Comparison of ENCODE assay signal across 12 cellular contexts in genomic region chr19:51064534-51065220, GRCh38. TPM values are rescaled to one million over a fixed set of nuclear protein-coding genes. Genes with fewer than 3 reads are reported as not detected.
A peak's percentile ranks its signal among the peaks of the same experiment; 100 is the strongest.
DNase-seq lines count a peak whose midpoint lies in the region; ATAC-seq and TF ChIP-seq lines count a peak whose summit lies in the region.
"Had no signal": no experiment of that assay in that cellular context is flagged by ENCODE, and none has a peak within 500 bp of the region (broad histone marks: within the 10 kb centered on the region; RNA-seq: fewer than 3 reads in every experiment).

Gene KLK13 (minus strand): TSS chr19:51065092. CDS start chr19:51065067, 25 bp downstream.

- H3K27ac Mint-ChIP-seq in stimulated activated effector memory CD8-positive, alpha-beta T cell treated with anti-CD3 and anti-CD28 coated beads, Interleukin-12 subunit alpha, Interleukin-12 subunit beta, amount 100 ng/mL, for 72 hours, result no peak within 1 kb of the TSS
- H3K27ac Mint-ChIP-seq: activated naive CD8-positive, alpha-beta T cell treated with anti-CD3 and anti-CD28 coated beads, Interleukin-2, amount 10 ng/mL, durations not matched to agents 7 days and 5 days had no signal

- H3K9me3 ChIP-seq in body of pancreas, result no peaks in the 10 kb centered on the region
- H3K9me3 ChIP-seq: SJSA1 had no signal

- H3K9me3 Mint-ChIP-seq in stimulated activated effector memory CD8-positive, alpha-beta T cell treated with anti-CD3 and anti-CD28 coated beads, Interleukin-12 subunit alpha, Interleukin-12 subunit beta, amount 100 ng/mL, for 72 hours, result no peaks in the 10 kb centered on the region
- H3K9me3 Mint-ChIP-seq: activated naive CD8-positive, alpha-beta T cell treated with anti-CD3 and anti-CD28 coated beads, Interleukin-2, amount 10 ng/mL, durations not matched to agents 7 days and 5 days had no signal

- peak within 1 kb of the TSS; percentile 20 for H3K4me3 Mint-ChIP-seq in stimulated activated effector memory CD8-positive, alpha-beta T cell treated with anti-CD3 and anti-CD28 coated beads, Interleukin-12 subunit alpha, Interleukin-12 subunit beta, amount 100 ng/mL, for 72 hours
- H3K4me3 Mint-ChIP-seq: activated naive CD8-positive, alpha-beta T cell treated with anti-CD3 and anti-CD28 coated beads, Interleukin-2, amount 10 ng/mL, durations not matched to agents 7 days and 5 days had no signal

- H3K4me3 ChIP-seq in body of pancreas, result no peak within 1 kb of the TSS
- H3K4me3 ChIP-seq: GM12878, SJSA1 had no signal

- H3K36me3 Mint-ChIP-seq in stimulated activated effector memory CD8-positive, alpha-beta T cell treated with anti-CD3 and anti-CD28 coated beads, Interleukin-12 subunit alpha, Interleukin-12 subunit beta, amount 100 ng/mL, for 72 hours, result no peaks in the 10 kb centered on the region
- H3K36me3 Mint-ChIP-seq: activated naive CD8-positive, alpha-beta T cell treated with anti-CD3 and anti-CD28 coated beads, Interleukin-2, amount 10 ng/mL, durations not matched to agents 7 days and 5 days had no signal

- no peak for TF ChIP-seq POLR2A in body of pancreas (IDR thresholded peaks at IDR 0.05)

- peak; percentile 78 for ATAC-seq in body of pancreas
- ATAC-seq in stimulated activated effector memory CD8-positive, alpha-beta T cell treated with anti-CD3 and anti-CD28 coated beads, Interleukin-12 subunit alpha, Interleukin-12 subunit beta, amount 100 ng/mL, for 72 hours, result no peak
- ATAC-seq: GM12878 had no signal

- no peaks in the 10 kb centered on the region for H3K4me1 Mint-ChIP-seq in stimulated activated effector memory CD8-positive, alpha-beta T cell treated with anti-CD3 and anti-CD28 coated beads, Interleukin-12 subunit alpha, Interleukin-12 subunit beta, amount 100 ng/mL, for 72 hours

- H3K27me3 ChIP-seq in body of pancreas, result no peaks in the 10 kb centered on the region

- H3K27ac ChIP-seq in body of pancreas, result peak within 1 kb of the TSS in 2 of 4 donors; percentile 41 to 63
- H3K27ac ChIP-seq: SJSA1 had no signal

- intact Hi-C loops in body of pancreas (cut with DNase I), result no loop called here

- DNase-seq in HK-2 (ENCODE audit: unreplicated experiment), result peak; percentile 27
- peak; percentile 63 to 87 (median 78) for DNase-seq in body of pancreas
- DNase-seq in islet precursor cell, result peak; percentile 78
- no peak for DNase-seq in stimulated activated effector memory CD8-positive, alpha-beta T cell treated with anti-CD3 and anti-CD28 coated beads, Interleukin-12 subunit alpha, Interleukin-12 subunit beta, amount 100 ng/mL, for 72 hours (ENCODE audit: low spot score in 2 of 2)
- DNase-seq in G401 (ENCODE audit: low spot score), result no peak
- no peak for DNase-seq in NCI-H69 (lab: John Stamatoyannopoulos, UW)
- DNase-seq in T-helper 9 cell, result no peak
- DNase-seq: activated naive CD8-positive, alpha-beta T cell treated with anti-CD3 and anti-CD28 coated beads, Interleukin-2, amount 10 ng/mL, durations not matched to agents 7 days and 5 days; MM.1S had no signal

- no peaks in the 10 kb centered on the region for H3K36me3 ChIP-seq in body of pancreas (replicated peaks in 1 of 2; ENCODE audit: insufficient read depth in 1 of 2, low read depth in 2 of 2)
- H3K36me3 ChIP-seq: SJSA1 had no signal

- peaks cover 20% of the 10 kb centered on the region for H3K4me1 ChIP-seq in body of pancreas
- H3K4me1 ChIP-seq: SJSA1 had no signal

- 17 to 54% methylated on average over 16 to 32 of the region's 38 CpGs for WGBS in body of pancreas, 2 donors

- TF ChIP-seq CTCF in body of pancreas (IDR thresholded peaks at IDR 0.05), result no peak

- in situ Hi-C loops in G401 (cut with HindIII; ENCODE audit: low sequenced_read_pairs), result no loop called here

RNA-seq across cellular contexts. Expression of gene KLK13, which starts in this region (rescaled TPM):
- 10 to 100 TPM in 1 of 2 donors, under 1 TPM in 1; 0.52 to 31.6 TPM for total RNA-seq in body of pancreas
- not detected in 2 replicates for total RNA-seq in G401 (2014; rRNA removed; shearing (Covaris generic))
- total RNA-seq: activated naive CD8-positive, alpha-beta T cell treated with anti-CD3 and anti-CD28 coated beads, Interleukin-2, amount 10 ng/mL, durations not matched to agents 7 days and 5 days; GM12878; lung microvascular endothelial cell; SJSA1 had no signal

Comparison
In these comparisons a context has a peak if more than half of its experiments do, and no peak if none do; other contexts are left out.
1. DNase-seq: peak in HK-2 (single experiment), body of pancreas (4 of 4) and islet precursor cell (single experiment); none in stimulated activated effector memory CD8-positive, alpha-beta T cell treated with anti-CD3 and anti-CD28 coated beads, Interleukin-12 subunit alpha, Interleukin-12 subunit beta, amount 100 ng/mL, for 72 hours (0 of 2), G401 (single experiment), NCI-H69 (single experiment) and T-helper 9 cell (single experiment).